In the genomic region with DNA sequence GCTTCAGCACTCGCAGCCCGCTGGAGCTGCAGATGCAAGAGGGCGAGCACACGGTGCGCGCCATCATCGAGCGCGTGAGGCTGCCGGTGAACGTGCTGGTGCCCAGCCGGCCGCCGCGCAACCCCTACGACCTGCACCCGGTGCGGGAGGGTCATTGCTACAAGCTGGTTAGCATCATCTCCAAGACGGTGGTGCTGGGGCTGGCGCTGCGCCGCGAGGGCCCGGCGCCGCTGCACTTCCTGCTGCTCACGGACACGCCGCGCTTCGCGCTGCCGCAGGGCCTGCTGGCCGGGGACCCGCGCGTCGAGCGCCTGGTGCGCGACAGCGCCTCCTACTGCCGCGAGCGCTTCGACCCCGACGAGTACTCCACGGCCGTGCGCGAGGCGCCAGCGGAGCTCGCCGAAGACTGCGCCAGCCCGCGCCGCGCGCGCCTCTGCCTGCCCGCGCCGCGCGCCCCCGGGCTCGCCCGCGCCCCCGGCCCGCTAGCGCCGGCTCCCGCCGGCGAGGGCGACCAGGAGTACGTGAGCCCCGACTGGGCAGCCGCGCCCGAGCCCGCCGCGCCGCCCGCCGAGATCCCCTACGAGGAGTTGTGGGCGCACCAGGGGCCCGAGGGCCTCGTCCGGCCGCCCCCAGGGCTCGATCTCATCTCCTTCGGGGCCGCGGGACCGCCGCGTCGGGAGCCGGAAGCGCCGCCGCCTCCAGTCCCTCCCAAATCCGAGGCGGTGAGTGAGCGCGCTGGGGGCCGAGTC, we compare ENCODE assay signal across 8 cellular contexts. TPM values are rescaled to one million over a fixed set of nuclear protein-coding genes. Genes with fewer than 3 reads are reported as not detected.
DNase-seq lines count a peak whose midpoint lies in the region; TF ChIP-seq lines count a peak whose summit lies in the region.

No MANE protein-coding gene starts in this region.

- WGBS in ovary, 3 donors, result 1 to 13% (median 2%) methylated on average over 20 to 114 of the region's 114 CpGs
- WGBS in thyroid gland, 2 donors, result 2 to 5% methylated on average over 11 to 22 of the region's 114 CpGs

- no peak for TF ChIP-seq EP300 in ovary (IDR thresholded peaks at IDR 0.05)

- H3K27ac ChIP-seq in ovary (peak overlapping the region; percentile 66 to 83), thyroid gland (peak overlapping the region in 2 of 3 donors; percentile 38 to 52)

- no peaks in the 10 kb centered on the region for H3K9me3 Mint-ChIP-seq in activated T-helper 1 cell treated with anti-CD3 and anti-CD28 coated beads, Interleukin-12 subunit alpha, Interleukin-12 subunit beta, Interleukin-2, Interleukin-4 antibody, amounts not matched to agents 30 ng/mL and 10 ng/mL and 1 ng/mL, durations not matched to agents 14 hours and 24 hours and 36 hours

- H3K4me3 ChIP-seq in HFF-Myc (replicated peaks; ENCODE audit: low read depth, low read length) (peak overlapping the region; percentile 36), ovary (peak overlapping the region; percentile 68), thyroid gland (replicated peaks in 1 of 3) (peak overlapping the region in 1 of 3 donors; percentile 54)

- no peak overlapping the region for H3K27ac Mint-ChIP-seq in activated T-helper 1 cell treated with anti-CD3 and anti-CD28 coated beads, Interleukin-12 subunit alpha, Interleukin-12 subunit beta, Interleukin-2, Interleukin-4 antibody, amounts not matched to agents 30 ng/mL and 10 ng/mL and 1 ng/mL, durations not matched to agents 14 hours and 24 hours and 36 hours

- TF ChIP-seq POLR2A in ovary (IDR thresholded peaks at IDR 0.05) (peak; percentile 32), thyroid gland (IDR thresholded peaks at IDR 0.05) (no peak)

- H3K4me1 Mint-ChIP-seq in activated T-helper 1 cell treated with anti-CD3 and anti-CD28 coated beads, Interleukin-12 subunit alpha, Interleukin-12 subunit beta, Interleukin-2, Interleukin-4 antibody, amounts not matched to agents 30 ng/mL and 10 ng/mL and 1 ng/mL, durations not matched to agents 14 hours and 24 hours and 36 hours (ENCODE audit: low read depth), result peaks cover 12% of the 10 kb centered on the region

- no peaks in the 10 kb centered on the region for H3K36me3 Mint-ChIP-seq in activated T-helper 1 cell treated with anti-CD3 and anti-CD28 coated beads, Interleukin-12 subunit alpha, Interleukin-12 subunit beta, Interleukin-2, Interleukin-4 antibody, amounts not matched to agents 30 ng/mL and 10 ng/mL and 1 ng/mL, durations not matched to agents 14 hours and 24 hours and 36 hours (ENCODE audit: low read depth)

- H3K4me1 ChIP-seq in ovary (ENCODE audit: insufficient read depth), result peaks cover 9% of the 10 kb centered on the region
- peaks cover 0 to 13% of the 10 kb centered on the region in 2 donors for H3K4me1 ChIP-seq in thyroid gland

- H3K27me3 ChIP-seq in ovary (no peaks in the 10 kb centered on the region), thyroid gland (no peaks in the 10 kb centered on the region)

- DNase-seq in GM10266 (ENCODE audit: extremely low spot score) (peak; percentile 96), HFF-Myc (ENCODE audit: extremely low read depth, low read depth) (no peak), NCI-H748 (lab: John Stamatoyannopoulos, UW; ENCODE audit: unreplicated experiment) (peak; percentile 86), foreskin melanocyte (peak; percentile 79), ovary (peak; percentile 83 to 94 (median 90)), thyroid gland (peak; percentile 79 to 82), middle frontal gyrus (ENCODE audit: extremely low spot score, low spot score) (no peak)
- peak; percentile 86 for DNase-seq in activated T-helper 1 cell treated with anti-CD3 and anti-CD28 coated beads, Interleukin-12 subunit alpha, Interleukin-12 subunit beta, Interleukin-2, Interleukin-4 antibody, amounts not matched to agents 30 ng/mL and 10 ng/mL and 1 ng/mL, durations not matched to agents 14 hours and 24 hours and 36 hours (ENCODE audit: low spot score)

- peak; percentile 86 for TF ChIP-seq CTCF in GM10266 (IDR thresholded peaks at IDR 0.05; ENCODE audit: control insufficient read depth, insufficient read depth, low read depth, missing control alignments)
- TF ChIP-seq CTCF in HFF-Myc (IDR thresholded peaks at IDR 0.05; ENCODE audit: low read depth, low read length, missing control alignments), result peak; percentile 30
- peak; percentile 29 to 81 (median 70) for TF ChIP-seq CTCF in ovary (IDR thresholded peaks at IDR 0.05)
- TF ChIP-seq CTCF in thyroid gland (IDR thresholded peaks at IDR 0.05), result peak in 3 of 6 experiments; percentile 73 to 77 (median 77)

- H3K27me3 Mint-ChIP-seq in activated T-helper 1 cell treated with anti-CD3 and anti-CD28 coated beads, Interleukin-12 subunit alpha, Interleukin-12 subunit beta, Interleukin-2, Interleukin-4 antibody, amounts not matched to agents 30 ng/mL and 10 ng/mL and 1 ng/mL, durations not matched to agents 14 hours and 24 hours and 36 hours (ENCODE audit: insufficient read depth), result peaks cover 22% of the 10 kb centered on the region

- H3K36me3 ChIP-seq in ovary (no peaks in the 10 kb centered on the region), thyroid gland (no peaks in the 10 kb centered on the region)

- intact Hi-C loops in activated T-helper 1 cell treated with anti-CD3 and anti-CD28 coated beads, Interleukin-12 subunit alpha, Interleukin-12 subunit beta, Interleukin-2, Interleukin-4 antibody, amounts not matched to agents 30 ng/mL and 10 ng/mL and 1 ng/mL, durations not matched to agents 14 hours and 24 hours and 36 hours (cut with micrococcal nuclease), result loop anchor here (1.0 to 2.0 kb wide), 3 partner anchors 60 to 146 kb away; partner anchors contain the start of genes HADHA and HADHB
- intact Hi-C loops in ovary (cut with DNase I) (no loop called here), thyroid gland (cut with DNase I) (no loop called here)

- H3K4me3 Mint-ChIP-seq in activated T-helper 1 cell treated with anti-CD3 and anti-CD28 coated beads, Interleukin-12 subunit alpha, Interleukin-12 subunit beta, Interleukin-2, Interleukin-4 antibody, amounts not matched to agents 30 ng/mL and 10 ng/mL and 1 ng/mL, durations not matched to agents 14 hours and 24 hours and 36 hours, result peak overlapping the region; percentile 81

- H3K9me3 ChIP-seq in ovary (no peaks in the 10 kb centered on the region), thyroid gland (no peaks in the 10 kb centered on the region)

RNA-seq across cellular contexts. Expression of gene GAREM2, which starts 11.8 kb away (rescaled TPM):
- 6.1 and 7.4 TPM in 2 replicates for total RNA-seq in activated T-helper 1 cell treated with anti-CD3 and anti-CD28 coated beads, Interleukin-12 subunit alpha, Interleukin-12 subunit beta, Interleukin-2, Interleukin-4 antibody, amounts not matched to agents 30 ng/mL and 10 ng/mL and 1 ng/mL, durations not matched to agents 14 hours and 24 hours and 36 hours
- total RNA-seq in ovary (10 to 100 TPM in 1 of 7 donors, 1 to 10 TPM in 6; 1.0 to 13.5 (median 6.2) TPM), thyroid gland (1 to 10 TPM in 3 of 4 donors, under 1 TPM in 1; 0.49 to 2.8 (median 1.9) TPM)
- polyA plus RNA-seq in ovary, result 1 to 10 TPM; 2.4 to 3.1 TPM

RNA-seq across cellular contexts. Expression of gene HADHA, which starts 59.7 kb away (rescaled TPM):
- 96.8 and 99.9 TPM in 2 replicates for total RNA-seq in activated T-helper 1 cell treated with anti-CD3 and anti-CD28 coated beads, Interleukin-12 subunit alpha, Interleukin-12 subunit beta, Interleukin-2, Interleukin-4 antibody, amounts not matched to agents 30 ng/mL and 10 ng/mL and 1 ng/mL, durations not matched to agents 14 hours and 24 hours and 36 hours
- total RNA-seq in ovary, result 100 to 1,000 TPM in 5 of 7 donors, 10 to 100 TPM in 2; 85.2 to 167 (median 129) TPM
- 100 to 1,000 TPM in 1 of 2 donors, 10 to 100 TPM in 1; 94.1 to 290 TPM for polyA plus RNA-seq in ovary
- total RNA-seq in thyroid gland, result 100 to 1,000 TPM; 113 to 149 (median 140) TPM

Comparison
In these comparisons a context has a peak if more than half of its experiments do, and no peak if none do; other contexts are left out.
1. DNase-seq: peak in GM10266 (single experiment), NCI-H748 (single experiment), activated T-helper 1 cell treated with anti-CD3 and anti-CD28 coated beads, Interleukin-12 subunit alpha, Interleukin-12 subunit beta, Interleukin-2, Interleukin-4 antibody, amounts not matched to agents 30 ng/mL and 10 ng/mL and 1 ng/mL, durations not matched to agents 14 hours and 24 hours and 36 hours (single experiment), foreskin melanocyte (single experiment), ovary (5 of 5) and thyroid gland (2 of 2); none in HFF-Myc (single experiment) and middle frontal gyrus (single experiment).